In genomic region chr9:133873006-133873780, GRCh38 we compare ENCODE assay signal across 15 cellular contexts.
A peak's percentile ranks its signal among the peaks of the same experiment; 100 is the strongest.
DNase-seq lines count a peak whose midpoint lies in the region; ATAC-seq and TF ChIP-seq lines count a peak whose summit lies in the region.
"Had no signal": no experiment of that assay in that cellular context is flagged by ENCODE, and none has a peak within 500 bp of the region (broad histone marks: within the 10 kb centered on the region; RNA-seq: fewer than 3 reads in every experiment).

No MANE protein-coding gene starts in this region.

- no peaks in the 10 kb centered on the region for H3K27me3 ChIP-seq in foreskin keratinocyte
- no peaks in the 10 kb centered on the region for H3K27me3 ChIP-seq in thymus (ENCODE audit: control insufficient read depth, insufficient read depth)
- no peaks in the 10 kb centered on the region for H3K27me3 ChIP-seq in HAP-1 (ENCODE audit: low read depth)
- no peaks in the 10 kb centered on the region for H3K27me3 ChIP-seq in tibial nerve

- H3K4me1 ChIP-seq in foreskin keratinocyte (peaks cover 38% of the 10 kb centered on the region), thymus (ENCODE audit: control insufficient read depth, insufficient read depth, low read length) (no peaks in the 10 kb centered on the region), HAP-1 (no peaks in the 10 kb centered on the region), tibial nerve (peaks cover 0 to 25% (median 0%) of the 10 kb centered on the region in 4 donors)

- peaks cover 6% of the 10 kb centered on the region; the same call in 1 of the 2 replicates for H3K36me3 Mint-ChIP-seq in HFFc6 (ENCODE audit: low read depth)
- no peaks in the 10 kb centered on the region for H3K36me3 Mint-ChIP-seq in activated CD4-positive, alpha-beta T cell treated with anti-CD3 and anti-CD28 coated beads for 36 hours (ENCODE audit: low read depth)
- H3K36me3 Mint-ChIP-seq: natural killer cell had no signal

- TF ChIP-seq CTCF in HFFc6 (IDR thresholded peaks at IDR 0.05) (no peak), RWPE1 (conservative IDR thresholded peaks at IDR 0.05; ENCODE audit: low read depth) (no peak), foreskin keratinocyte (conservative IDR thresholded peaks at IDR 0.05) (no peak), tibial nerve (IDR thresholded peaks at IDR 0.05) (no peak)

- no peak for ATAC-seq in foreskin keratinocyte
- no peak for ATAC-seq in activated CD4-positive, alpha-beta T cell treated with anti-CD3 and anti-CD28 coated beads for 36 hours
- ATAC-seq: K562; natural killer cell; sciatic nerve; stimulated activated naive CD8-positive, alpha-beta T cell treated with anti-CD3 and anti-CD28 coated beads, Interleukin-15, amount 100 ng/mL, for 72 hours had no signal

- POLR2A ChIA-PET in RWPE1 (lab: Yijun Ruan, JAX; ENCODE audit: low non-redundant PET) = interaction anchor here (1.0 to 1.9 kb wide), 3 partner anchors 71 to 120 kb away, joined by 3 to 6 read pairs (median 5); partner anchors contain the start of gene VAV2
- POLR2A ChIA-PET in activated CD4-positive, alpha-beta T cell treated with anti-CD3 and anti-CD28 coated beads for 36 hours (lab: Charles Lee) = no interaction called here

- CTCF ChIA-PET in RWPE1 (lab: Yijun Ruan, JAX) = interaction anchor here (0.7 to 4.2 kb wide), 5 partner anchors 10 to 121 kb away, joined by 3 to 20 read pairs (median 3); no protein-coding TSS in a partner anchor
- CTCF ChIA-PET in activated CD4-positive, alpha-beta T cell treated with anti-CD3 and anti-CD28 coated beads for 36 hours (lab: Charles Lee) = no interaction called here

- H3K27me3 Mint-ChIP-seq in HFFc6 (ENCODE audit: insufficient read depth) = no peaks in the 10 kb centered on the region
- peaks cover 2% of the 10 kb centered on the region for H3K27me3 Mint-ChIP-seq in activated CD4-positive, alpha-beta T cell treated with anti-CD3 and anti-CD28 coated beads for 36 hours

- DNase-seq in HFFc6 (no peak), RWPE1 (ENCODE audit: low spot score) (peak; percentile 47), foreskin keratinocyte (no peak), HAP-1 (ENCODE audit: low spot score in 2 of 2) (no peak), tibial nerve (ENCODE audit: low spot score in 2 of 2) (no peak)
- DNase-seq in activated CD4-positive, alpha-beta T cell treated with anti-CD3 and anti-CD28 coated beads for 36 hours = no peak
- DNase-seq: activated CD8-positive, alpha-beta memory T cell treated with anti-CD3 and anti-CD28 coated beads for 24 hours; activated effector memory CD4-positive, alpha-beta T cell treated with anti-CD3 and anti-CD28 coated beads, Interleukin-2, amount 50 U/mL, for 16 hours; natural killer cell; NCI-H187; NCI-H774; stimulated activated naive CD8-positive, alpha-beta T cell treated with anti-CD3 and anti-CD28 coated beads, Interleukin-15, amount 100 ng/mL, for 72 hours had no signal

- H3K9me3 Mint-ChIP-seq in HFFc6 = no peaks in the 10 kb centered on the region
- no peaks in the 10 kb centered on the region for H3K9me3 Mint-ChIP-seq in activated CD4-positive, alpha-beta T cell treated with anti-CD3 and anti-CD28 coated beads for 36 hours (ENCODE audit: low read depth)
- H3K9me3 Mint-ChIP-seq: natural killer cell; stimulated activated naive CD8-positive, alpha-beta T cell treated with anti-CD3 and anti-CD28 coated beads, Interleukin-15, amount 100 ng/mL, for 72 hours had no signal

- peak overlapping the region; percentile 100 for H3K27ac ChIP-seq in RWPE1
- H3K27ac ChIP-seq in foreskin keratinocyte = peak overlapping the region; percentile 95
- peak overlapping the region; percentile 64 for H3K27ac ChIP-seq in thymus (ENCODE audit: low read depth)
- no peak overlapping the region for H3K27ac ChIP-seq in tibial nerve

- no peak overlapping the region for H3K4me3 ChIP-seq in thymus (ENCODE audit: low read length)
- no peak overlapping the region for H3K4me3 ChIP-seq in HAP-1
- no peak overlapping the region for H3K4me3 ChIP-seq in tibial nerve
- H3K4me3 ChIP-seq: K562 had no signal

- WGBS in thymus = 91% methylated on average over 18 of the region's 18 CpGs
- WGBS in tibial nerve, 2 donors = 83 to 86% methylated on average over 15 to 16 of the region's 18 CpGs

- in situ Hi-C loops in HAP-1 (cut with MboI; ENCODE audit: low sequenced_read_pairs) = no loop called here

- no peaks in the 10 kb centered on the region for H3K9me3 ChIP-seq in thymus (ENCODE audit: control insufficient read depth)
- H3K9me3 ChIP-seq in HAP-1 = no peaks in the 10 kb centered on the region
- no peaks in the 10 kb centered on the region for H3K9me3 ChIP-seq in tibial nerve

- peak overlapping the region; percentile 92 for H3K27ac Mint-ChIP-seq in HFFc6
- H3K27ac Mint-ChIP-seq in activated CD4-positive, alpha-beta T cell treated with anti-CD3 and anti-CD28 coated beads for 36 hours = no peak overlapping the region
- H3K27ac Mint-ChIP-seq: natural killer cell; stimulated activated naive CD8-positive, alpha-beta T cell treated with anti-CD3 and anti-CD28 coated beads, Interleukin-15, amount 100 ng/mL, for 72 hours had no signal

- intact Hi-C loops in activated CD4-positive, alpha-beta T cell treated with anti-CD3 and anti-CD28 coated beads for 36 hours (cut with DNase I, micrococcal nuclease) = no loop called here

- no peak for TF ChIP-seq EP300 in tibial nerve (IDR thresholded peaks at IDR 0.05)

- TF ChIP-seq POLR2A in tibial nerve (IDR thresholded peaks at IDR 0.05) = no peak

- no peaks in the 10 kb centered on the region for H3K36me3 ChIP-seq in thymus (ENCODE audit: control insufficient read depth, insufficient read depth)
- H3K36me3 ChIP-seq in HAP-1 (replicated peaks) = no peaks in the 10 kb centered on the region
- no peaks in the 10 kb centered on the region for H3K36me3 ChIP-seq in tibial nerve

- peaks cover 29% of the 10 kb centered on the region for H3K4me1 Mint-ChIP-seq in HFFc6 (ENCODE audit: low read depth)
- H3K4me1 Mint-ChIP-seq in activated CD4-positive, alpha-beta T cell treated with anti-CD3 and anti-CD28 coated beads for 36 hours = peaks cover 12% of the 10 kb centered on the region

- peak overlapping the region; percentile 80 for H3K4me3 Mint-ChIP-seq in HFFc6
- H3K4me3 Mint-ChIP-seq in activated CD4-positive, alpha-beta T cell treated with anti-CD3 and anti-CD28 coated beads for 36 hours = no peak overlapping the region
- H3K4me3 Mint-ChIP-seq: natural killer cell; stimulated activated naive CD8-positive, alpha-beta T cell treated with anti-CD3 and anti-CD28 coated beads, Interleukin-15, amount 100 ng/mL, for 72 hours had no signal

Comparison
In these comparisons a context has a peak if more than half of its experiments do, and no peak if none do; other contexts are left out.
1. H3K27ac ChIP-seq: peak in RWPE1 (single experiment), foreskin keratinocyte (single experiment) and thymus (single experiment); none in tibial nerve (0 of 4).